ENCODE assay signal across 9 cellular contexts in the genomic region with DNA sequence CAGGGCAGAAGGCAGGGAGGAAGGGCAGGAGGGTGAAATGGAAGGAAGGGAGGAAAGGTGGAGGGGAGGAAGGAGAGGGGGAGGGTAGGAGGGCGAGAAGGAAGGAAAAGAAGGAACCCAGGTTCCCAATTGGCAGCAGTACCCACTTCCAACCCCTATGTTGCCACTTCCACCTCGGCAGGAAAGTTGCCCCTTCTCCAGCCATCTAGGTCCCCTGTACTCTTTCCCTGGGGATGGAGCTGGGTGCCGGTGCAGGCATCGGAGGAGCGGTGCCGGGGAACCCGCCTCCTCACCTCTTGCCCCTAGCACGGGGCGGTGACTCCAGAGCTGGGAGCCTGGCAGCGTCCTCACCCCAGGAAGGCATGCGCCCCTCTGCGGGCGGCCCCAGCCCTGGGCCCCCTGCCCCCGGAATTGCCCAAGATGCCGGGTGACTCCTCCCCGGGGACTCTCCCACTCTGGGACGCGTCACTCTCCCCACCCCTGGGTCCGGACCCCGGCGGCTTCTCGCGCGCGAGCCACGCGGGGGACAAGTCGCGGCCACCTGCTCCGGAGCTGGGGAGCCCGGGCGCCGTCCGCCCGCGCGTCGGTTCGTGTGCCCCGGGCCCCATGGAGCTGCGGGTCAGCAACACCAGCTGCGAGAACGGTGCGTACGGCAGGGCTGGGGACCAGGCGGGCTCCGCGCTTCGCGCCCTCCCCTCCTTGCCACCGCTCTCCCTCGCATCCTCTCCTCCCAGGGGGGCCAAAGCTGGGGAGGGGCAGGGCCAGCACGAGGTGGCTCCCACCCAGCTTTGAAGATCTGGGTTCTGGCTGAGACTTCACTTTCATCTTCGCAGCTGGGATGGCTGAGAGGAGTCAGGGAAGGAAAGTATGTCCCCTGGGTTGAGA. TPM values are rescaled to one million over a fixed set of nuclear protein-coding genes. Genes with fewer than 3 reads are reported as not detected.
DNase-seq lines count a peak whose midpoint lies in the region; ATAC-seq and TF ChIP-seq lines count a peak whose summit lies in the region.
"Had no signal": no experiment of that assay in that cellular context is flagged by ENCODE, and none has a peak within 500 bp of the region (broad histone marks: within the 10 kb centered on the region; RNA-seq: fewer than 3 reads in every experiment).

Gene NIPAL4, plus strand, starts transcription at position 499 of the 885 bp plus-strand sequence. Its CDS starts 108 bp downstream, at position 607.

- peaks cover 39% of the 10 kb centered on the region for H3K27me3 ChIP-seq in hepatocyte

- peak within 1 kb of the TSS; percentile 71 for H2AFZ ChIP-seq in hepatocyte

- H3K36me3 ChIP-seq in hepatocyte (replicated peaks; ENCODE audit: insufficient read depth, low read depth): no peaks in the 10 kb centered on the region
- H3K36me3 ChIP-seq: adrenal gland had no signal

- H3K4me3 Mint-ChIP-seq in activated naive CD8-positive, alpha-beta T cell treated with anti-CD3 and anti-CD28 coated beads, Interleukin-2, amount 10 ng/mL, durations not matched to agents 7 days and 5 days: peak within 1 kb of the TSS; percentile 59

- H3K9me3 Mint-ChIP-seq in activated naive CD8-positive, alpha-beta T cell treated with anti-CD3 and anti-CD28 coated beads, Interleukin-2, amount 10 ng/mL, durations not matched to agents 7 days and 5 days: no peaks in the 10 kb centered on the region

- H3K4me1 Mint-ChIP-seq in activated naive CD8-positive, alpha-beta T cell treated with anti-CD3 and anti-CD28 coated beads, Interleukin-2, amount 10 ng/mL, durations not matched to agents 7 days and 5 days: peaks cover 22% of the 10 kb centered on the region

- peaks cover 7% of the 10 kb centered on the region for H3K4me1 ChIP-seq in hepatocyte (ENCODE audit: insufficient read depth)

- H3K9me3 ChIP-seq in hepatocyte (ENCODE audit: low read depth): no peaks in the 10 kb centered on the region
- H3K9me3 ChIP-seq: adrenal gland had no signal

- no peaks in the 10 kb centered on the region for H4K20me1 ChIP-seq in hepatocyte (ENCODE audit: insufficient read depth, poor library complexity, severe bottlenecking)

- no peak for TF ChIP-seq CTCF in hepatocyte (IDR thresholded peaks at IDR 0.05; ENCODE audit: poor library complexity)

- peak within 1 kb of the TSS; percentile 98 for H3K4me2 ChIP-seq in hepatocyte

- 4% methylated on average over 42 of the region's 54 CpGs for WGBS in hepatocyte (ENCODE audit: low lambda C conversion rate, missing lambda C conversion rate)

- DNase-seq in AG08396 (ENCODE audit: low spot score) (peak; percentile 45), NCI-H345 (lab: John Stamatoyannopoulos, UW) (peak; percentile 38), hepatocyte (ENCODE audit: low spot score) (peak; percentile 48), skeletal muscle cell (ENCODE audit: low read depth) (no peak)
- DNase-seq in activated naive CD8-positive, alpha-beta T cell treated with anti-CD3 and anti-CD28 coated beads, Interleukin-2, amount 10 ng/mL, durations not matched to agents 7 days and 5 days: peak; percentile 43

- POLR2A ChIA-PET in activated naive CD8-positive, alpha-beta T cell treated with anti-CD3 and anti-CD28 coated beads, Interleukin-2, amount 10 ng/mL, durations not matched to agents 7 days and 5 days (lab: Charles Lee): no interaction called here

- peak within 1 kb of the TSS; percentile 29 for H3K4me3 ChIP-seq in hepatocyte
- peak within 1 kb of the TSS; percentile 42 for H3K4me3 ChIP-seq in skeletal muscle cell (ENCODE audit: low read depth, low read length)

- no peaks in the 10 kb centered on the region for H3K79me2 ChIP-seq in hepatocyte

- H3K27ac Mint-ChIP-seq in activated naive CD8-positive, alpha-beta T cell treated with anti-CD3 and anti-CD28 coated beads, Interleukin-2, amount 10 ng/mL, durations not matched to agents 7 days and 5 days: no peak within 1 kb of the TSS

- ATAC-seq in activated naive CD8-positive, alpha-beta T cell treated with anti-CD3 and anti-CD28 coated beads, Interleukin-2, amount 10 ng/mL, durations not matched to agents 7 days and 5 days (ENCODE audit: low read depth): peak; percentile 64
- no peak for ATAC-seq in HG03159 (IDR thresholded peaks at IDR 0.05; ENCODE audit: unreplicated experiment)
- no peak for ATAC-seq in GM21390 (IDR thresholded peaks at IDR 0.05; ENCODE audit: unreplicated experiment)
- no peak for ATAC-seq in GM21515 (IDR thresholded peaks at IDR 0.05; ENCODE audit: unreplicated experiment)

- H3K27me3 Mint-ChIP-seq in activated naive CD8-positive, alpha-beta T cell treated with anti-CD3 and anti-CD28 coated beads, Interleukin-2, amount 10 ng/mL, durations not matched to agents 7 days and 5 days: peaks cover 40% of the 10 kb centered on the region

- no peak within 1 kb of the TSS for H3K27ac ChIP-seq in hepatocyte
- H3K27ac ChIP-seq: adrenal gland had no signal

- no peaks in the 10 kb centered on the region for H3K9me2 ChIP-seq in hepatocyte (replicated peaks; ENCODE audit: insufficient read depth)

- no peaks in the 10 kb centered on the region for H3K36me3 Mint-ChIP-seq in activated naive CD8-positive, alpha-beta T cell treated with anti-CD3 and anti-CD28 coated beads, Interleukin-2, amount 10 ng/mL, durations not matched to agents 7 days and 5 days

RNA-seq across cellular contexts. Expression of gene NIPAL4, which starts in this region (rescaled TPM):
- total RNA-seq in activated naive CD8-positive, alpha-beta T cell treated with anti-CD3 and anti-CD28 coated beads, Interleukin-2, amount 10 ng/mL, durations not matched to agents 7 days and 5 days: not detected
- 0.17 TPM in 1 of 2 replicates, not detected in the other for total RNA-seq in hepatocyte
- 0.37 and 1.0 TPM in 2 replicates for polyA plus RNA-seq in hepatocyte

Comparison
In these comparisons a context has a peak if more than half of its experiments do, and no peak if none do; other contexts are left out.
1. Peak in DNase-seq and ATAC-seq in activated naive CD8-positive, alpha-beta T cell treated with anti-CD3 and anti-CD28 coated beads, Interleukin-2, amount 10 ng/mL, durations not matched to agents 7 days and 5 days; RNA of the gene not detected or under 1 TPM.